Comparison of ENCODE assay signal across 21 cellular contexts in the genomic region with DNA sequence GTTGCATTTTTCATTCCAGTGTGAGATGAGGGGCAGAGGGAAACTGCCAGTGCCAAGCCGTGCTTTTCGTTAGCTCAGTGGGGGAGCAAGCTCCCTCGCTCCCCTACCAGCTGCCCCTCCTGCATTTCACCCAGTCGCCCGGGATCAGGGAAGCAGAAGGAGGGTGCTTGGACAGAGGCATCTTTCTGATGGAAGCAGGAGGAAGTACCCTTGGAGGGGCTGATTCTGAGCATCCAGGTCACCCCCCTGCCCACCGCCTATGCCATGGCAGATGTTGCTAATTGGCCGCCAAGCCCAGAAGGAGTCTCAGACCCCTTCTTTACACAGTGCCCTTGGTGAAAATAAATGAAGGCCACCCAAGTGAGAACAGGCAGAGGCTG.
DNase-seq lines count a peak whose midpoint lies in the region; ATAC-seq and TF ChIP-seq lines count a peak whose summit lies in the region.
"Had no signal": no experiment of that assay in that cellular context is flagged by ENCODE, and none has a peak within 500 bp of the region (broad histone marks: within the 10 kb centered on the region; RNA-seq: fewer than 3 reads in every experiment).

No MANE protein-coding gene starts in this region.

- TF ChIP-seq EP300 in sigmoid colon (IDR thresholded peaks at IDR 0.05), result no peak

- peak overlapping the region; percentile 45 for H3K9ac ChIP-seq in SK-N-MC (ENCODE audit: insufficient read length)

- intact Hi-C loops in sigmoid colon (cut with DNase I), result no loop called here

- H3K4me3 ChIP-seq in SK-N-MC, result peak overlapping the region; percentile 42
- H3K4me3 ChIP-seq in sigmoid colon, result no peak overlapping the region
- H3K4me3 ChIP-seq: K562, SJCRH30 had no signal

- ATAC-seq in GM18519 (IDR thresholded peaks at IDR 0.05; ENCODE audit: low FRiP score, unreplicated experiment) (no peak), HG02885 (IDR thresholded peaks at IDR 0.05; ENCODE audit: poor library complexity, unreplicated experiment) (no peak)
- ATAC-seq: activated CD4-positive, CD25-positive, alpha-beta regulatory T cell treated with anti-CD3 and anti-CD28 coated beads, Interleukin-2, amount 50 U/mL, for 24 hours; activated CD8-positive, alpha-beta T cell treated with anti-CD3 and anti-CD28 coated beads, Interleukin-2, amount 10 ng/mL, durations not matched to agents 7 days and 5 days; K562; stimulated activated naive B cell treated with anti-CD40 and anti-IgM and Interleukin-4, amounts not matched to agents 10 μg/mL and 1 μg/mL and 100 μg/mL, for 72 hours had no signal

- H3K9me3 ChIP-seq in SK-N-MC (ENCODE audit: low read depth, low read length) (no peaks in the 10 kb centered on the region), sigmoid colon (no peaks in the 10 kb centered on the region)
- H3K9me3 ChIP-seq: SJCRH30 had no signal

- TF ChIP-seq CTCF in HFFc6 (IDR thresholded peaks at IDR 0.05), result no peak
- no peak for TF ChIP-seq CTCF in sigmoid colon (IDR thresholded peaks at IDR 0.05)

- no peak for DNase-seq in HFFc6
- DNase-seq in SK-N-MC (ENCODE audit: low read depth, low spot score), result no peak
- peak; percentile 87 for DNase-seq in mesenteric fat pad (ENCODE audit: low spot score)
- peak; percentile 40 for DNase-seq in sigmoid colon
- no peak for DNase-seq in middle frontal gyrus (ENCODE audit: extremely low spot score, low spot score)
- DNase-seq: activated CD8-positive, alpha-beta T cell treated with anti-CD3 and anti-CD28 coated beads, Interleukin-2, amount 10 ng/mL, durations not matched to agents 7 days and 5 days; activated effector memory CD4-positive, alpha-beta T cell treated with Interleukin-2 at 50 U/mL for 16 hours; effector CD8-positive, alpha-beta T cell; NCI-H1105; NCI-H2029; occipital lobe; SJCRH30; stimulated activated CD4-positive, alpha-beta T cell treated with anti-CD3 and anti-CD28 coated beads, Interleukin-12 subunit alpha, Interleukin-12 subunit beta, amount 100 ng/mL, for 4 hours; stimulated activated CD4-positive, alpha-beta T cell treated with anti-CD3 and anti-CD28 coated beads, Interleukin-4, amount 100 ng/mL, for 4 hours; stimulated activated naive B cell treated with anti-CD40 and anti-IgM and Interleukin-4, amounts not matched to agents 10 μg/mL and 1 μg/mL and 100 μg/mL, for 72 hours had no signal

- no peaks in the 10 kb centered on the region for H3K27me3 ChIP-seq in sigmoid colon

- H3K4me3 Mint-ChIP-seq in HFFc6, result peak overlapping the region; percentile 72
- H3K4me3 Mint-ChIP-seq: activated CD8-positive, alpha-beta T cell treated with anti-CD3 and anti-CD28 coated beads, Interleukin-2, amount 10 ng/mL, durations not matched to agents 7 days and 5 days; activated naive CD8-positive, alpha-beta T cell; stimulated activated naive B cell treated with anti-CD40 and anti-IgM and Interleukin-4, amounts not matched to agents 10 μg/mL and 1 μg/mL and 100 μg/mL, for 72 hours had no signal

- no peaks in the 10 kb centered on the region for H3K4me1 ChIP-seq in sigmoid colon

- peak overlapping the region; percentile 92 for H3K27ac ChIP-seq in SK-N-MC
- H3K27ac ChIP-seq in sigmoid colon, result no peak overlapping the region
- H3K27ac ChIP-seq: epithelial cell of prostate, SJCRH30 had no signal

- H3K9me3 Mint-ChIP-seq in HFFc6, result no peaks in the 10 kb centered on the region
- H3K9me3 Mint-ChIP-seq: stimulated activated naive B cell treated with anti-CD40 and anti-IgM and Interleukin-4, amounts not matched to agents 10 μg/mL and 1 μg/mL and 100 μg/mL, for 72 hours had no signal

- 74 to 87% methylated on average over 7 of the region's 7 CpGs for WGBS in sigmoid colon, 2 donors

- no peaks in the 10 kb centered on the region for H3K27me3 Mint-ChIP-seq in HFFc6 (ENCODE audit: insufficient read depth)

- peaks cover 41% of the 10 kb centered on the region for H3K4me1 Mint-ChIP-seq in HFFc6 (ENCODE audit: low read depth)

- H3K36me3 ChIP-seq in SK-N-MC (ENCODE audit: insufficient read depth, low read length), result no peaks in the 10 kb centered on the region
- no peaks in the 10 kb centered on the region for H3K36me3 ChIP-seq in sigmoid colon
- H3K36me3 ChIP-seq: SJCRH30 had no signal

- peak overlapping the region; percentile 89 for H3K27ac Mint-ChIP-seq in HFFc6
- H3K27ac Mint-ChIP-seq: activated CD8-positive, alpha-beta T cell treated with anti-CD3 and anti-CD28 coated beads, Interleukin-2, amount 10 ng/mL, durations not matched to agents 7 days and 5 days; activated naive CD8-positive, alpha-beta T cell; stimulated activated naive B cell treated with anti-CD40 and anti-IgM and Interleukin-4, amounts not matched to agents 10 μg/mL and 1 μg/mL and 100 μg/mL, for 72 hours had no signal

- no peak for TF ChIP-seq POLR2A in sigmoid colon (IDR thresholded peaks at IDR 0.05)

- no peaks in the 10 kb centered on the region for H3K36me3 Mint-ChIP-seq in HFFc6 (ENCODE audit: low read depth)
- H3K36me3 Mint-ChIP-seq: activated naive CD8-positive, alpha-beta T cell; stimulated activated naive B cell treated with anti-CD40 and anti-IgM and Interleukin-4, amounts not matched to agents 10 μg/mL and 1 μg/mL and 100 μg/mL, for 72 hours had no signal

Comparison
In these comparisons a context has a peak if more than half of its experiments do, and no peak if none do; other contexts are left out.
1. DNase-seq: peak in mesenteric fat pad (single experiment) and sigmoid colon (single experiment); none in HFFc6 (single experiment), SK-N-MC (single experiment) and middle frontal gyrus (single experiment).